ENCODE assay signal across 22 cellular contexts in the genomic region with DNA sequence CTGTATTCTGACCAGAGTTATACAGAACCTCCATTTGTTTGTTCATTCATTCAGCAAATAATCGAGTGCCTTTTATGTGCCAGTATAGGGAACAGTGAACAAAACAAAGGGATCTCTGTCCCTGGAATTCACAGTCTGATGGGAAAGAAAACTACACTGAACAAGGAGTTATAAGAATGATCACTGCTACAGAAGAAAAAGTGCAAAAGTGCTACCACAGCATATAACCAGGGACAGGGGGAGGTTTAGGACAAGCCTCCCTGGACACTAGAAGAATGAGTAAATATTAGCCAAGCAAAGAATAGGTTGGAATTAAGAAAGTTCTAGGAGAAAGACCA. TPM values are rescaled to one million over a fixed set of nuclear protein-coding genes. Genes with fewer than 3 reads are reported as not detected.
DNase-seq lines count a peak whose midpoint lies in the region; ATAC-seq and TF ChIP-seq lines count a peak whose summit lies in the region.
"Had no signal": no experiment of that assay in that cellular context is flagged by ENCODE, and none has a peak within 500 bp of the region (broad histone marks: within the 10 kb centered on the region; RNA-seq: fewer than 3 reads in every experiment).

No MANE protein-coding gene starts in this region.

- no peak for DNase-seq in breast epithelium (ENCODE audit: low spot score in 2 of 2)
- DNase-seq in mammary epithelial cell: no peak
- DNase-seq in midbrain (lab: John Stamatoyannopoulos, UW): peak; percentile 75
- no peak for DNase-seq in ecto neural progenitor cell (ENCODE audit: low spot score)
- DNase-seq: activated CD8-positive, alpha-beta T cell treated with anti-CD3 and anti-CD28 coated beads, Interleukin-2, amount 10 ng/mL, durations not matched to agents 7 days and 5 days; activated gamma-delta T cell; DMS153; H9; lower lobe of right lung; MG63; NCI-H1105 treated with DMSO at 0.1 percent for 48 hours; NCI-H1930; NCI-H226; NCI-H748 treated with DMSO at 0.1 percent for 48 hours; posterior cingulate gyrus; stimulated activated naive B cell treated with anti-CD40 and anti-IgM and Interleukin-4, amounts not matched to agents 10 μg/mL and 1 μg/mL and 100 μg/mL, for 72 hours; testis had no signal

- no peaks in the 10 kb centered on the region for H4K20me1 ChIP-seq in mammary epithelial cell (ENCODE audit: insufficient read depth, low read length)

- peaks cover 60% of the 10 kb centered on the region for H3K79me2 ChIP-seq in mammary epithelial cell (ENCODE audit: insufficient read depth, low read length)

- TF ChIP-seq CTCF in breast epithelium (IDR thresholded peaks at IDR 0.05) (no peak), mammary epithelial cell (conservative IDR thresholded peaks at IDR 0.05 in 1 of 2, IDR thresholded peaks at IDR 0.05 in 1 of 2; ENCODE audit: extremely low read depth in 1 of 2, insufficient read depth in 1 of 2, low read depth in 1 of 2, low read length in 2 of 2) (no peak)

- ATAC-seq in HG03139 (IDR thresholded peaks at IDR 0.05; ENCODE audit: unreplicated experiment) (no peak), HG03342 (IDR thresholded peaks at IDR 0.05; ENCODE audit: unreplicated experiment) (no peak), GM21447 (IDR thresholded peaks at IDR 0.05; ENCODE audit: unreplicated experiment) (no peak)
- ATAC-seq: activated CD8-positive, alpha-beta T cell treated with anti-CD3 and anti-CD28 coated beads, Interleukin-2, amount 10 ng/mL, durations not matched to agents 7 days and 5 days; lower lobe of right lung; stimulated activated naive B cell treated with anti-CD40 and anti-IgM and Interleukin-4, amounts not matched to agents 10 μg/mL and 1 μg/mL and 100 μg/mL, for 72 hours had no signal

- 6% methylated on average over 1 of the region's 1 CpG for WGBS in mammary epithelial cell (ENCODE audit: low coverage, missing lambda C conversion rate)

- no peaks in the 10 kb centered on the region for H3K27me3 ChIP-seq in breast epithelium
- H3K27me3 ChIP-seq in mammary epithelial cell (ENCODE audit: insufficient read depth, low read length): no peaks in the 10 kb centered on the region
- H3K27me3 ChIP-seq: MG63, testis had no signal

- H3K36me3 ChIP-seq in breast epithelium (no peaks in the 10 kb centered on the region), mammary epithelial cell (ENCODE audit: insufficient read depth, low read length) (peaks cover 15% of the 10 kb centered on the region)

- in situ Hi-C loops in mammary epithelial cell (cut with MboI; ENCODE audit: low sequenced_read_pairs in 2 of 2): loop anchor here in 1 of 2 donors (25.0 kb wide), 1 partner anchor 245 kb away; a partner anchor contains a TSS

- no peaks in the 10 kb centered on the region for H3K9me3 ChIP-seq in breast epithelium
- no peaks in the 10 kb centered on the region for H3K9me3 ChIP-seq in mammary epithelial cell (replicated peaks; ENCODE audit: insufficient read depth, low read length)
- H3K9me3 ChIP-seq: lower lobe of right lung, MG63, testis had no signal

- dilution Hi-C loops in mammary epithelial cell (cut with HindIII; ENCODE audit: low sequenced_read_pairs): no loop called here

- H3K4me1 ChIP-seq in breast epithelium (peaks cover 0 to 5% of the 10 kb centered on the region in 2 donors), mammary epithelial cell (ENCODE audit: insufficient read depth, low read length) (peaks cover 12% of the 10 kb centered on the region)

- CTCF ChIA-PET in mammary epithelial cell (lab: Charles Lee; ENCODE audit: low non-redundant PET): no interaction called here

- H3K4me2 ChIP-seq in mammary epithelial cell (ENCODE audit: insufficient read depth, low read depth, low read length): no peak overlapping the region

- intact Hi-C loops in breast epithelium (cut with DNase I; ENCODE audit: low total_unique reads) (no loop called here), mammary epithelial cell (cut with micrococcal nuclease) (no loop called here)

- H3K4me3 ChIP-seq in breast epithelium (no peak overlapping the region), mammary epithelial cell (replicated peaks in 1 of 3; ENCODE audit: insufficient read depth in 1 of 3, low read depth in 2 of 3, low read length in 3 of 3) (no peak overlapping the region)
- H3K4me3 ChIP-seq: lower lobe of right lung, MG63, SK-N-MC, testis had no signal

- TF ChIP-seq POLR2A in breast epithelium (IDR thresholded peaks at IDR 0.05): no peak

- no peak overlapping the region for H3K9ac ChIP-seq in mammary epithelial cell (ENCODE audit: insufficient read depth, low read length)

- no peak overlapping the region for H2AFZ ChIP-seq in mammary epithelial cell (ENCODE audit: low read depth, low read length)

- no TSS peak for BruUV-seq in mammary epithelial cell (replicated peaks; lab: Mats Ljungman, UMichigan)

- H3K27ac ChIP-seq in breast epithelium (peak overlapping the region; percentile 37 to 57), mammary epithelial cell (ENCODE audit: insufficient read depth, low read depth, low read length) (no peak overlapping the region), cingulate gyrus (ENCODE audit: low read depth, low read length) (peak overlapping the region; percentile 61)
- H3K27ac ChIP-seq: lower lobe of right lung, SK-N-MC had no signal

RNA-seq across cellular contexts. Expression of a gene that starts 4.2 kb away (rescaled TPM):
- total RNA-seq in breast epithelium: 10 to 100 TPM; 21.6 to 52.8 (median 43.3) TPM
- 10 to 100 TPM; 45.3 to 68.5 TPM for total RNA-seq in mammary epithelial cell
- polyA plus RNA-seq in mammary epithelial cell: 65.3 TPM
- polyA minus RNA-seq in mammary epithelial cell: 96.7 TPM
